Comparison of ENCODE assay signal across 10 cellular contexts in the genomic region with DNA sequence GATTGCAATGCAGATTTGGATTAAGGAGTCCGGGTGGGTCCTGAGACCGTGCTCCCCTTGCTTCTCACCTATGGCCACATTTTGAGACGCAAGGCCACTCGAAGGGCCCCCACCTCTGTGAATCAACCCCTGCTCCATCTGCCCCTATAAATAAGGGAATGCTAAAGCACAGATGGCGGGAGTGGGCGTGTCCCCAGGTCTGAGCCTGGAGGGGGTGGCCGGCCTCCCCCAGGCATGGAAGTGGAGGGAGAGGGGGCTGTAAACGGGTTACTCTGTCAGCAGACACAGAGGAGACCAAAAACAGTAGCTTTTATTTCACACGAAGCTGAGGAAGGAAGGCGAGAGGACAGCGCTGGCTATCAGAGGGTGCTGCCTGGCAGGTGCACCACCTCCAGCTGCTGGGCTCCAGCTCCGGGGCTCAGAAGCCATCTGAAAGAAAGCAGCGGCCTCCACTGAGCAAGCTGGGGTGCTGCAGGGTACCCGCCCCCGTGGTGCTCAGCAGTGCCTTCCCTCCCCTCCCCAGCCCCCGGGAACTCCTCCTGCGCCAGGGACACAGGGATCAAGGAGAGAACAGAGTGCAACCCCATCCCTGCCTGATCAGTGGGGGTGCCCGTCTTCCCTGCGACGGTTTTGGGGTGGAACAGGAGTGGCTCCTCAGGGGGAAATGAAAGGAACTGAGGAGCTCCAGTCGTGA. TPM values are rescaled to one million over a fixed set of nuclear protein-coding genes. Genes with fewer than 3 reads are reported as not detected.
DNase-seq lines count a peak whose midpoint lies in the region; ATAC-seq, FAIRE-seq and TF ChIP-seq lines count a peak whose summit lies in the region.
"Had no signal": no experiment of that assay in that cellular context is flagged by ENCODE, and none has a peak within 500 bp of the region (broad histone marks: within the 10 kb centered on the region; RNA-seq: fewer than 3 reads in every experiment).

No MANE protein-coding gene starts in this region.

- in situ Hi-C loops in K562 (cut with MboI): no loop called here

- H3K9ac ChIP-seq in K562 (ENCODE audit: insufficient read depth in 1 of 2, low read depth in 2 of 2, low read length in 2 of 2): no peak overlapping the region

- peaks cover 3% of the 10 kb centered on the region; the same call in 2 of the 3 replicates for H3K36me3 Mint-ChIP-seq in GM23338 (ENCODE audit: low read depth)

- H3K9me1 ChIP-seq in K562 (ENCODE audit: control insufficient read depth, insufficient read depth, low read length): no peaks in the 10 kb centered on the region

- peaks cover 22% of the 10 kb centered on the region for H3K9me3 Mint-ChIP-seq in GM23338

- peak overlapping the region; percentile 68 for H3K4me3 Mint-ChIP-seq in GM23338
- H3K4me3 Mint-ChIP-seq: activated naive CD4-positive, alpha-beta T cell treated with anti-CD3 and anti-CD28 coated beads, Interleukin-2, amount 50 U/mL, for 24 hours had no signal

- BruUV-seq in K562 (replicated peaks; lab: Mats Ljungman, UMichigan): no TSS peak

- TF ChIP-seq EP300 in K562 (IDR thresholded peaks at IDR 0.05; ENCODE audit: low read length): no peak

- DNase-seq in GM23338 (ENCODE audit: low spot score) (peak; percentile 54), NCI-H2107 (lab: John Stamatoyannopoulos, UW) (peak; percentile 48), K562 (ENCODE audit: extremely low read depth in 1 of 4, low spot score in 3 of 4) (no peak), mucosa of descending colon (no peak), coronary artery (ENCODE audit: low spot score) (no peak)
- DNase-seq: effector CD4-positive, alpha-beta T cell; Karpas-422 had no signal

- peak overlapping the region; percentile 64 for H3K4me3 ChIP-seq in GM23338
- no peak overlapping the region for H3K4me3 ChIP-seq in K562
- no peak overlapping the region for H3K4me3 ChIP-seq in mucosa of descending colon
- no peak overlapping the region for H3K4me3 ChIP-seq in coronary artery

- no peak for TF ChIP-seq POLR2A in K562 (conservative IDR thresholded peaks at IDR 0.05)

- no peak for FAIRE-seq in K562 (lab: Jason Lieb, UNC)

- H2AFZ ChIP-seq in GM23338 (peak overlapping the region; percentile 85; the same call in 1 of the 2 replicates), K562 (ENCODE audit: low read depth, low read length) (no peak overlapping the region)

- TF ChIP-seq CTCF in GM23338 (conservative IDR thresholded peaks at IDR 0.05; ENCODE audit: low read depth in 2 of 2): peak in 1 of 2 experiments; percentile 41; a peak in 2 of 4 replicates
- no peak for TF ChIP-seq CTCF in K562 (IDR thresholded peaks at IDR 0.05 in 2 of 3, conservative IDR thresholded peaks at IDR 0.05 in 1 of 3; ENCODE audit: insufficient read depth in 2 of 3, low read depth in 1 of 3, low read length in 3 of 3)
- TF ChIP-seq CTCF in mucosa of descending colon (IDR thresholded peaks at IDR 0.05): no peak
- TF ChIP-seq CTCF in coronary artery (IDR thresholded peaks at IDR 0.05): no peak

- no peaks in the 10 kb centered on the region for H4K20me1 ChIP-seq in GM23338 (replicated peaks; ENCODE audit: insufficient read depth)
- H4K20me1 ChIP-seq in K562 (replicated peaks; ENCODE audit: control insufficient read depth, insufficient read depth, low read length): no peaks in the 10 kb centered on the region

- WGBS in K562 (ENCODE audit: insufficient coverage, low coverage, missing lambda C conversion rate): 2% methylated on average over 16 of the region's 21 CpGs

- H3F3A ChIP-seq in GM23338 (replicated peaks; ENCODE audit: low read depth): no peaks in the 10 kb centered on the region

- no peak overlapping the region for H3K27ac Mint-ChIP-seq in GM23338
- H3K27ac Mint-ChIP-seq: activated naive CD4-positive, alpha-beta T cell treated with anti-CD3 and anti-CD28 coated beads, Interleukin-2, amount 50 U/mL, for 24 hours had no signal

- H3K27me3 ChIP-seq in GM23338 (ENCODE audit: insufficient read depth) (0 out of 2 replicates have a peak, but pooled peaks cover 8% of the 10 kb centered on the region), K562 (ENCODE audit: control insufficient read depth in 2 of 2, insufficient read depth in 2 of 2, low read length in 2 of 2) (no peaks in the 10 kb centered on the region; a peak in 1 of 5 replicates)

- POLR2A ChIA-PET in K562 (lab: Yijun Ruan, JAX): interaction anchor here (0.6 kb wide), 1 partner anchor 1067 kb away, joined by 3 read pairs; no protein-coding TSS in a partner anchor

- CTCF ChIA-PET in K562 (lab: Yijun Ruan, JAX; ENCODE audit: low intra/inter-chr PET ratio): no interaction called here

- H3K27me3 Mint-ChIP-seq in GM23338 (ENCODE audit: insufficient read depth, low read depth, poor library complexity): peaks cover 17% of the 10 kb centered on the region

- peak overlapping the region; percentile 94 for H3K4me2 ChIP-seq in GM23338
- no peak overlapping the region for H3K4me2 ChIP-seq in K562 (ENCODE audit: insufficient read depth, low read length)

- no peak for TF ChIP-seq RAD21 in K562 (CRISPR knock-in tag; conservative IDR thresholded peaks at IDR 0.05 in 1 of 2, IDR thresholded peaks at IDR 0.05 in 1 of 2)

- H3K27ac ChIP-seq in GM23338 (ENCODE audit: low read depth) (no peak overlapping the region), K562 (ENCODE audit: extremely low read depth, low read depth, low read length) (no peak overlapping the region), coronary artery (no peak overlapping the region)

- H3K79me2 ChIP-seq in GM23338 (replicated peaks; ENCODE audit: insufficient read depth) (no peaks in the 10 kb centered on the region), K562 (ENCODE audit: control insufficient read depth, insufficient read depth, low read length) (no peaks in the 10 kb centered on the region)

- H3K9me2 ChIP-seq in GM23338 (ENCODE audit: insufficient read depth): peaks cover 7% of the 10 kb centered on the region; the same call in 1 of the 2 replicates

- no peaks in the 10 kb centered on the region for H3K4me1 ChIP-seq in GM23338 (ENCODE audit: insufficient read depth)
- H3K4me1 ChIP-seq in K562 (replicated peaks in 1 of 2; ENCODE audit: control insufficient read depth in 2 of 2, insufficient read depth in 2 of 2, low read length in 2 of 2): peaks cover 0 to 6% of the 10 kb centered on the region in 2 experiments; a peak in 2 of 5 replicates
- H3K4me1 ChIP-seq in mucosa of descending colon (ENCODE audit: low read depth): peaks cover 4% of the 10 kb centered on the region

- H3K36me3 ChIP-seq in GM23338 (ENCODE audit: insufficient read depth) (no peaks in the 10 kb centered on the region), K562 (ENCODE audit: control insufficient read depth, insufficient read depth, low read length) (no peaks in the 10 kb centered on the region), mucosa of descending colon (ENCODE audit: low read depth) (no peaks in the 10 kb centered on the region)

- no peaks in the 10 kb centered on the region; the same call in 1 of the 2 replicates for H3K9me3 ChIP-seq in K562 (replicated peaks; ENCODE audit: control insufficient read depth, insufficient read depth, low read depth, low read length)
- H3K9me3 ChIP-seq in mucosa of descending colon: peaks cover 13% of the 10 kb centered on the region

- H3K4me1 Mint-ChIP-seq in GM23338: peaks cover 4% of the 10 kb centered on the region

- intact Hi-C loops in K562 (cut with micrococcal nuclease): no loop called here
- intact Hi-C loops in mucosa of descending colon (cut with DNase I, micrococcal nuclease): no loop called here

- ATAC-seq in GM23338 (peak; percentile 70), K562 (peak; percentile 42), mucosa of descending colon (peak; percentile 15), GM19397 (IDR thresholded peaks at IDR 0.05; ENCODE audit: unreplicated experiment) (no peak), GM21423 (IDR thresholded peaks at IDR 0.05; ENCODE audit: unreplicated experiment) (no peak)

TF ChIP-seq in GM23338, 12 proteins besides CTCF, POLR2A, EP300 and RAD21 (continues in another document):
- TF ChIP-seq JUNB (IDR thresholded peaks at IDR 0.05; ENCODE audit: unreplicated experiment): no peak
- TF ChIP-seq ZNF331 (CRISPR knock-in tag; IDR thresholded peaks at IDR 0.05; ENCODE audit: low read depth): no peak
- TF ChIP-seq NANOG (IDR thresholded peaks at IDR 0.05; ENCODE audit: borderline replicate concordance): no peak

RNA-seq across cellular contexts. Expression of a gene that starts 56.7 kb away (rescaled TPM):
- not detected in 2 replicates for total RNA-seq in GM23338 (2014; rRNA removed; shearing (Covaris generic))
- polyA plus RNA-seq in GM23338 (2016; fragmentation: Nextera tagmentation; extraction: Ambion mirVana): 0.07 TPM in 1 of 2 replicates, not detected in the other
- total RNA-seq in K562 (2011; cell fraction: chromatin; rRNA removed; ENCODE audit: low replicate concordance): not detected in 2 replicates
- total RNA-seq in K562 (2011; cell fraction: nucleolus; rRNA removed): not detected in 2 replicates
- total RNA-seq in K562 (2011; cell fraction: nucleoplasm; rRNA removed): not detected in 2 replicates
- not detected in 2 replicates for total RNA-seq in K562 (2014; rRNA removed)
- total RNA-seq in K562 (2014; rRNA removed; fragmentation: Illumina TruSeq; extraction: Trizol): not detected in 2 replicates
- total RNA-seq in K562 (2015; rRNA removed; fragmentation: Illumina TruSeq; extraction: Trizol): not detected in 2 replicates
- not detected in 2 replicates for total RNA-seq in K562 (2021)
- polyA plus RNA-seq in K562 (2011; rRNA removed): not detected in 2 replicates
- not detected in 2 replicates for polyA plus RNA-seq in K562 (2011; cell fraction: cytosol; rRNA removed)
- not detected in 2 replicates for polyA plus RNA-seq in K562 (2011; cell fraction: nucleus; rRNA removed)
- 0.06 TPM in 1 of 2 replicates, not detected in the other for polyA plus RNA-seq in K562 (2012)
- polyA plus RNA-seq in K562 (2014; fragmentation: Illumina TruSeq; extraction: Trizol): not detected in 2 replicates
- polyA plus RNA-seq in K562 (2014; fragmentation: Nextera tagmentation; extraction: Ambion mirVana): not detected
- polyA plus RNA-seq in K562 (2014; rRNA removed): not detected in 2 replicates
- polyA minus RNA-seq in K562 (2011; rRNA and poly(A)+ RNA removed): not detected in 2 replicates
- not detected in 2 replicates for polyA minus RNA-seq in K562 (2011; cell fraction: cytosol; rRNA and poly(A)+ RNA removed)
- not detected in 2 replicates for polyA minus RNA-seq in K562 (2011; cell fraction: nucleus; rRNA and poly(A)+ RNA removed)
- total RNA-seq in mucosa of descending colon: under 1 TPM in 2 of 3 donors, not detected in 1; 0.17 to 0.35 TPM

Comparison
In these comparisons a context has a peak if more than half of its experiments do, and no peak if none do; other contexts are left out.
1. ATAC-seq: peak in GM23338 (single experiment), K562 (single experiment) and mucosa of descending colon (single experiment); none in GM19397 (single experiment) and GM21423 (single experiment).
2. DNase-seq: peak in GM23338 (single experiment) and NCI-H2107 (single experiment); none in K562 (0 of 4), mucosa of descending colon (0 of 3) and coronary artery (single experiment).